37 cellular contexts compared by ENCODE assay signal in the genomic region with DNA sequence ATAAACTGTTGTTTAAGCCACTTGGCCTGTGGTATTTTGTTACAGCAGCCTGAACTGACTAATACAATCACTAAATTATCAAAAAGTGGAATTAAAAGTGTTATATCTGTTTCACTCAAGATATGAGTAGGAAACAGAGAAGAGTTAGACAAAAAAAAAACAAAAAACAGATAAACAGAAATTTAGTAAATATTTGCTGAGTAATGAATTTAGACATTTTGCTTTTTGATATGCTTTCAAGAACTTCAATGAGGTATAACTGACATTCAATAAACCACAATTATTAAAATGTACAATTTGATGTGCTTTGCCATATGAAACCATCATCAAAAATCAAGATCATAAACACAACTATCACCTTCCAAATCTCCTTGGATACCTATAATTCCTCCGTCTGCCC.
"Had no signal": no experiment of that assay in that cellular context is flagged by ENCODE, and none has a peak within 500 bp of the region (broad histone marks: within the 10 kb centered on the region; RNA-seq: fewer than 3 reads in every experiment).

No MANE protein-coding gene starts in this region.

- H3K9me3 ChIP-seq: ascending aorta had no signal

- ATAC-seq: activated CD8-positive, alpha-beta T cell treated with anti-CD3 and anti-CD28 coated beads for 36 hours; activated naive CD8-positive, alpha-beta T cell treated with anti-CD3 and anti-CD28 coated beads, Interleukin-2, amount 50 U/mL, for 24 hours; activated T-cell treated with anti-CD3 and anti-CD28 coated beads, Interleukin-2, amount 50 U/mL, for 4 hours; activated T-cell treated with anti-CD3 and anti-CD28 coated beads, Interleukin-2, amount 50 U/mL, for 72 hours; activated T-helper 17 cell treated with anti-CD3 and anti-CD28 coated beads, Interleukin-2, amount 50 U/mL, for 72 hours had no signal

- H3K36me3 ChIP-seq: ascending aorta, cardiac muscle cell had no signal

- H3K4me1 Mint-ChIP-seq: activated B cell treated with CpG ODN at 0.5 μM for 24 hours; activated CD4-positive, alpha-beta T cell treated with anti-CD3 and anti-CD28 coated beads, Interleukin-2, amount 10 ng/mL, durations not matched to agents 24 days and 14 days; activated naive CD4-positive, alpha-beta T cell treated with anti-CD3 and anti-CD28 coated beads, Interleukin-2, amount 10 ng/mL, durations not matched to agents 7 days and 5 days; activated naive CD4-positive, alpha-beta T cell treated with anti-CD3 and anti-CD28 coated beads, Interleukin-2, amount 50 U/mL, for 24 hours; activated naive CD8-positive, alpha-beta T cell treated with anti-CD3 and anti-CD28 coated beads, Interleukin-2, amount 10 ng/mL, durations not matched to agents 7 days and 5 days; activated naive CD8-positive, alpha-beta T cell treated with anti-CD3 and anti-CD28 coated beads, Interleukin-2, amount 50 U/mL, for 24 hours; activated T-helper 17 cell treated with anti-CD3 and anti-CD28 coated beads, Interleukin-2, amount 50 U/mL, for 72 hours; central memory CD8-positive, alpha-beta T cell had no signal

- H3K4me1 ChIP-seq: ascending aorta had no signal

- H3K27ac Mint-ChIP-seq: activated B cell treated with CpG ODN at 0.5 μM for 24 hours; activated CD4-positive, alpha-beta memory T cell treated with anti-CD3 and anti-CD28 coated beads for 36 hours; activated CD4-positive, alpha-beta T cell treated with anti-CD3 and anti-CD28 coated beads, Interleukin-2, amount 10 ng/mL, durations not matched to agents 24 days and 14 days; activated CD8-positive, alpha-beta T cell treated with anti-CD3 and anti-CD28 coated beads for 36 hours; activated naive CD4-positive, alpha-beta T cell treated with anti-CD3 and anti-CD28 coated beads, Interleukin-2, amount 10 ng/mL, durations not matched to agents 7 days and 5 days; activated naive CD4-positive, alpha-beta T cell treated with anti-CD3 and anti-CD28 coated beads, Interleukin-2, amount 50 U/mL, for 24 hours; activated naive CD8-positive, alpha-beta T cell; activated naive CD8-positive, alpha-beta T cell treated with anti-CD3 and anti-CD28 coated beads, Interleukin-2, amount 10 ng/mL, durations not matched to agents 7 days and 5 days; activated naive CD8-positive, alpha-beta T cell treated with anti-CD3 and anti-CD28 coated beads, Interleukin-2, amount 50 U/mL, for 24 hours; activated T-cell treated with anti-CD3 and anti-CD28 coated beads, Interleukin-2, amount 50 U/mL, for 72 hours; activated T-helper 1 cell treated with anti-CD3 and anti-CD28 coated beads, Interleukin-12 subunit alpha, Interleukin-12 subunit beta, Interleukin-2, Interleukin-4 antibody, amounts not matched to agents 30 ng/mL and 10 ng/mL and 1 ng/mL, durations not matched to agents 14 hours and 24 hours and 36 hours; activated T-helper 17 cell treated with anti-CD3 and anti-CD28 coated beads, Interleukin-2, amount 50 U/mL, for 72 hours; brain; T-helper 2 cell treated with Interferon-gamma antibody and Interleukin-4, amounts not matched to agents 5 μg/mL and 100 μg/mL, for 36 hours had no signal

- H3K27ac ChIP-seq: ascending aorta, cardiac muscle cell, VCaP had no signal

- H3K36me3 Mint-ChIP-seq: activated CD4-positive, alpha-beta memory T cell treated with anti-CD3 and anti-CD28 coated beads for 36 hours; activated naive CD4-positive, alpha-beta T cell treated with anti-CD3 and anti-CD28 coated beads, Interleukin-2, amount 10 ng/mL, durations not matched to agents 7 days and 5 days; activated naive CD4-positive, alpha-beta T cell treated with anti-CD3 and anti-CD28 coated beads, Interleukin-2, amount 50 U/mL, for 24 hours; activated naive CD8-positive, alpha-beta T cell; activated naive CD8-positive, alpha-beta T cell treated with anti-CD3 and anti-CD28 coated beads, Interleukin-2, amount 10 ng/mL, durations not matched to agents 7 days and 5 days; brain had no signal

- FAIRE-seq: bronchial epithelial cell, TTC549 had no signal

- H3K4me3 Mint-ChIP-seq: activated B cell treated with CpG ODN at 0.5 μM for 24 hours; activated CD4-positive, alpha-beta memory T cell treated with anti-CD3 and anti-CD28 coated beads for 36 hours; activated CD4-positive, alpha-beta T cell treated with anti-CD3 and anti-CD28 coated beads, Interleukin-2, amount 10 ng/mL, durations not matched to agents 24 days and 14 days; activated CD8-positive, alpha-beta T cell treated with anti-CD3 and anti-CD28 coated beads for 36 hours; activated naive CD4-positive, alpha-beta T cell treated with anti-CD3 and anti-CD28 coated beads, Interleukin-2, amount 10 ng/mL, durations not matched to agents 7 days and 5 days; activated naive CD4-positive, alpha-beta T cell treated with anti-CD3 and anti-CD28 coated beads, Interleukin-2, amount 50 U/mL, for 24 hours; activated naive CD8-positive, alpha-beta T cell; activated naive CD8-positive, alpha-beta T cell treated with anti-CD3 and anti-CD28 coated beads, Interleukin-2, amount 10 ng/mL, durations not matched to agents 7 days and 5 days; activated naive CD8-positive, alpha-beta T cell treated with anti-CD3 and anti-CD28 coated beads, Interleukin-2, amount 50 U/mL, for 24 hours; activated T-cell treated with anti-CD3 and anti-CD28 coated beads, Interleukin-2, amount 50 U/mL, for 4 hours; activated T-cell treated with anti-CD3 and anti-CD28 coated beads, Interleukin-2, amount 50 U/mL, for 72 hours; activated T-helper 1 cell treated with anti-CD3 and anti-CD28 coated beads, Interleukin-12 subunit alpha, Interleukin-12 subunit beta, Interleukin-2, Interleukin-4 antibody, amounts not matched to agents 30 ng/mL and 10 ng/mL and 1 ng/mL, durations not matched to agents 14 hours and 24 hours and 36 hours; activated T-helper 17 cell treated with anti-CD3 and anti-CD28 coated beads, Interleukin-2, amount 50 U/mL, for 72 hours; brain; central memory CD8-positive, alpha-beta T cell; T-helper 2 cell treated with Interferon-gamma antibody and Interleukin-4, amounts not matched to agents 5 μg/mL and 100 μg/mL, for 36 hours had no signal

- H3K27me3 ChIP-seq: ascending aorta, cardiac muscle cell had no signal

- H3K4me3 ChIP-seq: ascending aorta, cardiac muscle cell had no signal

- H3K9me3 Mint-ChIP-seq: activated naive CD8-positive, alpha-beta T cell treated with anti-CD3 and anti-CD28 coated beads, Interleukin-2, amount 10 ng/mL, durations not matched to agents 7 days and 5 days; brain had no signal

- H3K27me3 Mint-ChIP-seq: activated B cell treated with CpG ODN at 0.5 μM for 24 hours; activated CD4-positive, alpha-beta memory T cell treated with anti-CD3 and anti-CD28 coated beads for 36 hours; activated CD4-positive, alpha-beta T cell treated with anti-CD3 and anti-CD28 coated beads, Interleukin-2, amount 10 ng/mL, durations not matched to agents 24 days and 14 days; activated CD8-positive, alpha-beta T cell treated with anti-CD3 and anti-CD28 coated beads for 36 hours; activated naive CD4-positive, alpha-beta T cell treated with anti-CD3 and anti-CD28 coated beads, Interleukin-2, amount 10 ng/mL, durations not matched to agents 7 days and 5 days; activated naive CD4-positive, alpha-beta T cell treated with anti-CD3 and anti-CD28 coated beads, Interleukin-2, amount 50 U/mL, for 24 hours; activated naive CD8-positive, alpha-beta T cell; activated naive CD8-positive, alpha-beta T cell treated with anti-CD3 and anti-CD28 coated beads, Interleukin-2, amount 10 ng/mL, durations not matched to agents 7 days and 5 days; activated naive CD8-positive, alpha-beta T cell treated with anti-CD3 and anti-CD28 coated beads, Interleukin-2, amount 50 U/mL, for 24 hours; activated T-helper 17 cell treated with anti-CD3 and anti-CD28 coated beads, Interleukin-2, amount 50 U/mL, for 72 hours; brain; central memory CD8-positive, alpha-beta T cell had no signal

- DNase-seq: activated B cell treated with CpG ODN at 0.5 μM for 24 hours; activated CD4-positive, alpha-beta memory T cell treated with anti-CD3 and anti-CD28 coated beads for 36 hours; activated CD4-positive, alpha-beta T cell treated with anti-CD3 and anti-CD28 coated beads for 4 hours; activated CD4-positive, alpha-beta T cell treated with anti-CD3 and anti-CD28 coated beads, Interleukin-2, amount 10 ng/mL, durations not matched to agents 24 days and 14 days; activated CD4-positive, alpha-beta T cell treated with anti-CD3 and anti-CD28 coated beads, Interleukin-2, amount 50 U/mL, for 1 hour; activated CD4-positive, alpha-beta T cell treated with anti-CD3 and anti-CD28 coated beads, Interleukin-2, amount 50 U/mL, for 4 hours; activated CD4-positive, CD25-positive, alpha-beta regulatory T cell treated with anti-CD3 and anti-CD28 coated beads, Interleukin-2, amount 50 U/mL, for 72 hours; activated CD8-positive, alpha-beta memory T cell treated with anti-CD3 and anti-CD28 coated beads, Interleukin-2, amount 50 U/mL, for 4 hours; activated CD8-positive, alpha-beta T cell treated with anti-CD3 and anti-CD28 coated beads for 36 hours; activated effector memory CD4-positive, alpha-beta T cell treated with Interleukin-2 at 50 U/mL for 16 hours; activated gamma-delta T cell; activated naive CD4-positive, alpha-beta T cell treated with anti-CD3 and anti-CD28 coated beads, Interleukin-2, amount 10 ng/mL, durations not matched to agents 7 days and 5 days; activated naive CD4-positive, alpha-beta T cell treated with Interleukin-2 at 50 U/mL for 16 hours; activated naive CD8-positive, alpha-beta T cell treated with anti-CD3 and anti-CD28 coated beads, Interleukin-2, amount 10 ng/mL, durations not matched to agents 7 days and 5 days; activated naive CD8-positive, alpha-beta T cell treated with anti-CD3 and anti-CD28 coated beads, Interleukin-2, amount 50 U/mL, for 24 hours; activated T-cell treated with anti-CD3 and anti-CD28 coated beads for 4 hours; activated T-cell treated with anti-CD3 and anti-CD28 coated beads, Interleukin-2, amount 50 U/mL, for 1 hour; activated T-cell treated with anti-CD3 and anti-CD28 coated beads, Interleukin-2, amount 50 U/mL, for 4 hours; activated T-cell treated with anti-CD3 and anti-CD28 coated beads, Interleukin-2, amount 50 U/mL, for 72 hours; amygdala; anterior cingulate cortex; caudate nucleus; cerebellar nuclear complex; T-helper 2 cell; T-helper 9 cell had no signal
